In genomic region chr2:200319587-200320337, GRCh38 we compare ENCODE assay signal across 10 cellular contexts. TPM values are rescaled to one million over a fixed set of nuclear protein-coding genes. Genes with fewer than 3 reads are reported as not detected.
DNase-seq lines count a peak whose midpoint lies in the region; ATAC-seq and TF ChIP-seq lines count a peak whose summit lies in the region.
"Had no signal": no experiment of that assay in that cellular context is flagged by ENCODE, and none has a peak within 500 bp of the region (broad histone marks: within the 10 kb centered on the region; RNA-seq: fewer than 3 reads in every experiment).

No MANE protein-coding gene starts in this region.

- no peak for TF ChIP-seq POLR2A in tibial nerve (IDR thresholded peaks at IDR 0.05)

- no peak for DNase-seq in GM23338 (ENCODE audit: low spot score)
- peak in 1 of 2 experiments; percentile 37 for DNase-seq in SJCRH30
- DNase-seq in foreskin keratinocyte = peak in 1 of 2 donors; percentile 64
- DNase-seq in psoas muscle = no peak
- no peak for DNase-seq in tibial nerve (ENCODE audit: low spot score in 2 of 2)
- DNase-seq: DND-41 had no signal

- ATAC-seq in GM23338 (no peak), foreskin keratinocyte (peak; percentile 72), psoas muscle (peak; percentile 52 to 70 (median 64)), GM21723 (IDR thresholded peaks at IDR 0.05; ENCODE audit: unreplicated experiment) (no peak), HG02642 (IDR thresholded peaks at IDR 0.05; ENCODE audit: poor library complexity, unreplicated experiment) (no peak), HG02571 (IDR thresholded peaks at IDR 0.05; ENCODE audit: unreplicated experiment) (no peak)

- H3K4me2 ChIP-seq in GM23338 = peak overlapping the region; percentile 58

- H3K27me3 ChIP-seq in GM23338 (ENCODE audit: insufficient read depth) (no peaks in the 10 kb centered on the region), SJCRH30 (no peaks in the 10 kb centered on the region), foreskin keratinocyte (no peaks in the 10 kb centered on the region), psoas muscle (ENCODE audit: insufficient read depth in 3 of 3, low read length in 2 of 3) (no peaks in the 10 kb centered on the region), tibial nerve (no peaks in the 10 kb centered on the region)

- intact Hi-C loops in psoas muscle (cut with DNase I) = loop anchor here (5.0 kb wide), 1 partner anchor 58 kb away; no protein-coding TSS in a partner anchor

- H4K20me1 ChIP-seq in GM23338 (replicated peaks; ENCODE audit: insufficient read depth) = no peaks in the 10 kb centered on the region; the same call in 1 of the 2 replicates

- H3K4me1 ChIP-seq in GM23338 (ENCODE audit: insufficient read depth) = peaks cover 84% of the 10 kb centered on the region
- peaks cover 38% of the 10 kb centered on the region for H3K4me1 ChIP-seq in SJCRH30
- H3K4me1 ChIP-seq in foreskin keratinocyte = peaks cover 13% of the 10 kb centered on the region
- H3K4me1 ChIP-seq in psoas muscle = peaks cover 79% of the 10 kb centered on the region
- H3K4me1 ChIP-seq in tibial nerve = peaks cover 3 to 86% (median 21%) of the 10 kb centered on the region in 4 donors

- H3K27me3 Mint-ChIP-seq in GM23338 (ENCODE audit: insufficient read depth, low read depth, poor library complexity) = no peaks in the 10 kb centered on the region

- H3K36me3 Mint-ChIP-seq in GM23338 (ENCODE audit: low read depth) = peaks cover 9% of the 10 kb centered on the region; the same call in 1 of the 3 replicates
- H3K36me3 Mint-ChIP-seq: IgD-negative memory B cell had no signal

- peaks cover 89% of the 10 kb centered on the region for H3K4me1 Mint-ChIP-seq in GM23338
- H3K4me1 Mint-ChIP-seq: IgD-negative memory B cell had no signal

- H3K4me3 ChIP-seq in GM23338 = no peak overlapping the region
- no peak overlapping the region for H3K4me3 ChIP-seq in SJCRH30
- no peak overlapping the region for H3K4me3 ChIP-seq in psoas muscle
- no peak overlapping the region for H3K4me3 ChIP-seq in tibial nerve

- H3K36me3 ChIP-seq in GM23338 (ENCODE audit: insufficient read depth) (no peaks in the 10 kb centered on the region), SJCRH30 (peaks cover 55% of the 10 kb centered on the region), psoas muscle (ENCODE audit: insufficient read depth in 1 of 2, low read depth in 1 of 2) (no peaks in the 10 kb centered on the region), tibial nerve (no peaks in the 10 kb centered on the region)

- H3K9me3 ChIP-seq in SJCRH30 (replicated peaks) = no peaks in the 10 kb centered on the region; the same call in 1 of the 2 replicates
- no peaks in the 10 kb centered on the region for H3K9me3 ChIP-seq in psoas muscle
- no peaks in the 10 kb centered on the region for H3K9me3 ChIP-seq in tibial nerve

- no peaks in the 10 kb centered on the region for H3K9me3 Mint-ChIP-seq in GM23338

- H3K27ac ChIP-seq in GM23338 (ENCODE audit: low read depth) = peak overlapping the region; percentile 7
- H3K27ac ChIP-seq in SJCRH30 = peak overlapping the region; percentile 19; the same call in 1 of the 2 replicates
- H3K27ac ChIP-seq in foreskin keratinocyte = peak overlapping the region; percentile 14
- H3K27ac ChIP-seq in psoas muscle = peak overlapping the region; percentile 48
- peak overlapping the region in 2 of 4 donors; percentile 73 to 76 for H3K27ac ChIP-seq in tibial nerve

- TF ChIP-seq EP300 in tibial nerve (IDR thresholded peaks at IDR 0.05) = no peak

- 40 to 64% (median 43%) methylated on average over 3 of the region's 3 CpGs for whole genome bisulfite sequencing in psoas muscle, 3 donors
- 35 to 44% methylated on average over 3 of the region's 3 CpGs for WGBS in tibial nerve, 2 donors

- H3F3A ChIP-seq in GM23338 (replicated peaks; ENCODE audit: low read depth) = no peaks in the 10 kb centered on the region

- H2AFZ ChIP-seq in GM23338 = no peak overlapping the region

- H3K4me3 Mint-ChIP-seq in GM23338 = no peak overlapping the region; the same call in 2 of the 3 replicates
- H3K4me3 Mint-ChIP-seq: IgD-negative memory B cell had no signal

- peak overlapping the region; percentile 91 for H3K27ac Mint-ChIP-seq in GM23338
- H3K27ac Mint-ChIP-seq: IgD-negative memory B cell had no signal

- no peak for TF ChIP-seq CTCF in GM23338 (conservative IDR thresholded peaks at IDR 0.05; ENCODE audit: low read depth in 2 of 2)
- no peak for TF ChIP-seq CTCF in foreskin keratinocyte (conservative IDR thresholded peaks at IDR 0.05)
- TF ChIP-seq CTCF in psoas muscle (IDR thresholded peaks at IDR 0.05) = no peak
- no peak for TF ChIP-seq CTCF in tibial nerve (IDR thresholded peaks at IDR 0.05)

- H3K79me2 ChIP-seq in GM23338 (replicated peaks; ENCODE audit: insufficient read depth) = peaks cover 100% of the 10 kb centered on the region

- no peaks in the 10 kb centered on the region for H3K9me2 ChIP-seq in GM23338 (ENCODE audit: insufficient read depth)

TF ChIP-seq in GM23338, 12 proteins besides CTCF, POLR2A, EP300 and RAD21:
- TF ChIP-seq REST (IDR thresholded peaks at IDR 0.05; ENCODE audit: unreplicated experiment) (no peak), EZH2 (IDR thresholded peaks at IDR 0.05; ENCODE audit: low read depth, unreplicated experiment) (no peak), ZNF114 (CRISPR knock-in tag; IDR thresholded peaks at IDR 0.05) (no peak), ETS1 (IDR thresholded peaks at IDR 0.05) (no peak)

RNA-seq across cellular contexts. Expression of gene SPATS2L, which starts 13.3 kb away (rescaled TPM):
- 118 and 146 TPM in 2 replicates for total RNA-seq in GM23338 (2014; rRNA removed; shearing (Covaris generic))
- polyA plus RNA-seq in GM23338 (2016; fragmentation: Nextera tagmentation; extraction: Ambion mirVana) (154 and 263 TPM in 2 replicates), foreskin keratinocyte (69.0 and 81.8 TPM in 2 replicates), psoas muscle (100 to 1,000 TPM in 2 of 3 donors, 10 to 100 TPM in 1; 62.1 to 286 (median 172) TPM)
- total RNA-seq in SJCRH30 (2014; rRNA removed; shearing (Covaris generic)) = 339 and 355 TPM in 2 replicates
- total RNA-seq in foreskin keratinocyte (98.8 and 105 TPM in 2 replicates), psoas muscle (10 to 100 TPM; 34.2 to 60.2 (median 50.9) TPM), tibial nerve (10 to 100 TPM; 50.9 to 74.1 (median 57.2) TPM)

Comparison
In these comparisons a context has a peak if more than half of its experiments do, and no peak if none do; other contexts are left out.
1. ATAC-seq: peak in foreskin keratinocyte (single experiment) and psoas muscle (4 of 4); none in GM23338 (single experiment), GM21723 (single experiment), HG02642 (single experiment) and HG02571 (single experiment).